In the genomic region with DNA sequence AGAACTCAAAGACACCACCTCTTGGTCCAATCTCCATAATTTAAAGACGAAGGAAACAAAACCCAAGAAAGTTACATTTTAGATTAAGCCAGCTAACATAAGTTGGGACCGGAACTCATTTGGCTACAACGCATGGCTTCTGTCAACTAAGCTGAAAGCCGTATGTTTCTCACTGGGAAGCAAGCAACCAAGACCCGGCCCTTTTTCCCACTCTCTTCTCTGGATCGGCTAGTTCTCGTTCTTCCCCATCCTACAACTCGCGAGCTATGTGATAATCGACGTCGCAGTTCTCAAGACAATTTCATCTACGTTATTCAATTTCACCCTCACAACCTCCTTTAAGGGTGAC, we compare ENCODE assay signal across 8 cellular contexts. TPM values are rescaled to one million over a fixed set of nuclear protein-coding genes. Genes with fewer than 3 reads are reported as not detected.
DNase-seq lines count a peak whose midpoint lies in the region; ATAC-seq, FAIRE-seq and TF ChIP-seq lines count a peak whose summit lies in the region.

No MANE protein-coding gene starts in this region.

- FAIRE-seq in pancreas (lab: Jason Lieb, UNC) (no peak), H54 (lab: Jason Lieb, UNC) (no peak)

- 0% methylated on average over 13 of the region's 13 CpGs for WGBS in pancreas, 2 donors

- no peak for TF ChIP-seq CTCF in AG10803 (conservative IDR thresholded peaks at IDR 0.05; ENCODE audit: low read length)
- no peak for TF ChIP-seq CTCF in pancreas (IDR thresholded peaks at IDR 0.05)

- H3K27ac ChIP-seq in pancreas: peak overlapping the region; percentile 77 to 94 (median 88)

- H3K4me1 ChIP-seq in pancreas: peaks cover 9 to 23% (median 15%) of the 10 kb centered on the region in 3 donors

- no peaks in the 10 kb centered on the region for H3K27me3 ChIP-seq in pancreas

- intact Hi-C loops in pancreas (cut with DNase I): no loop called here

- H3K36me3 ChIP-seq in pancreas: peaks cover 0 to 20% (median 6%) of the 10 kb centered on the region in 3 donors

- H3K4me3 ChIP-seq in AG10803 (ENCODE audit: low read length) (peak overlapping the region; percentile 96), pancreas (peak overlapping the region; percentile 69 to 97 (median 92))

- no peak for TF ChIP-seq POLR2A in H54 (IDR thresholded peaks at IDR 0.05; ENCODE audit: low read depth, low read length)

- no peaks in the 10 kb centered on the region for H3K9me3 ChIP-seq in pancreas

- ATAC-seq in GM21723 (IDR thresholded peaks at IDR 0.05; ENCODE audit: unreplicated experiment) (peak; percentile 1), SK-N-SH treated with all-trans-retinoic acid at 6 μM for 48 hours (peak; percentile 41), pancreas (peak; percentile 4 to 31 (median 6))

- DNase-seq in AG10803 (ENCODE audit: low read depth) (peak; percentile 48), fibroblast of peridontal ligament (ENCODE audit: extremely low read depth) (peak; percentile 59), pancreas (no peak), NCI-H510A treated with DMSO at 0.1 percent for 48 hours (lab: John Stamatoyannopoulos, UW) (no peak), H54 (ENCODE audit: insufficient read length, low spot score) (no peak), NCI-H1930 (lab: John Stamatoyannopoulos, UW) (no peak)

TF ChIP-seq in SK-N-SH treated with all-trans-retinoic acid at 6 μM for 48 hours, 23 proteins besides CTCF, POLR2A, EP300 and RAD21:
- TF ChIP-seq TCF4 (CRISPR knock-in tag; IDR thresholded peaks at IDR 0.05; ENCODE audit: borderline replicate concordance) (no peak), ZC3H10 (CRISPR knock-in tag; IDR thresholded peaks at IDR 0.05) (no peak), TOX (CRISPR knock-in tag; IDR thresholded peaks at IDR 0.05; ENCODE audit: borderline replicate concordance) (no peak), GLIS3 (CRISPR knock-in tag; IDR thresholded peaks at IDR 0.05) (no peak), SNAI2 (CRISPR knock-in tag; IDR thresholded peaks at IDR 0.05) (no peak), OSR1 (CRISPR knock-in tag; IDR thresholded peaks at IDR 0.05) (no peak), ESRRG (CRISPR knock-in tag; IDR thresholded peaks at IDR 0.05) (no peak), ZNF70 (CRISPR knock-in tag; IDR thresholded peaks at IDR 0.05) (no peak), CSDC2 (CRISPR knock-in tag; IDR thresholded peaks at IDR 0.05) (no peak), ISL1 (CRISPR knock-in tag; IDR thresholded peaks at IDR 0.05) (no peak), ZNF8 (CRISPR knock-in tag; IDR thresholded peaks at IDR 0.05) (no peak), ARNTL (CRISPR knock-in tag; IDR thresholded peaks at IDR 0.05; ENCODE audit: borderline replicate concordance, low read depth) (no peak)
- TF ChIP-seq, protein P1, sequence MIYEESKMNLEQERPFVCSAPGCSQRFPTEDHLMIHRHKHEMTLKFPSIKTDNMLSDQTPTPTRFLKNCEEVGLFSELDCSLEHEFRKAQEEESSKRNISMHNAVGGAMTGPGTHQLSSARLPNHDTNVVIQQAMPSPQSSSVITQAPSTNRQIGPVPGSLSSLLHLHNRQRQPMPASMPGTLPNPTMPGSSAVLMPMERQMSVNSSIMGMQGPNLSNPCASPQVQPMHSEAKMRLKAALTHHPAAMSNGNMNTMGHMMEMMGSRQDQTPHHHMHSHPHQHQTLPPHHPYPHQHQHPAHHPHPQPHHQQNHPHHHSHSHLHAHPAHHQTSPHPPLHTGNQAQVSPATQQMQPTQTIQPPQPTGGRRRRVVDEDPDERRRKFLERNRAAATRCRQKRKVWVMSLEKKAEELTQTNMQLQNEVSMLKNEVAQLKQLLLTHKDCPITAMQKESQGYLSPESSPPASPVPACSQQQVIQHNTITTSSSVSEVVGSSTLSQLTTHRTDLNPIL (CRISPR knock-in tag; IDR thresholded peaks at IDR 0.05; ENCODE audit: low read depth): no peak
- TF ChIP-seq, protein P2, sequence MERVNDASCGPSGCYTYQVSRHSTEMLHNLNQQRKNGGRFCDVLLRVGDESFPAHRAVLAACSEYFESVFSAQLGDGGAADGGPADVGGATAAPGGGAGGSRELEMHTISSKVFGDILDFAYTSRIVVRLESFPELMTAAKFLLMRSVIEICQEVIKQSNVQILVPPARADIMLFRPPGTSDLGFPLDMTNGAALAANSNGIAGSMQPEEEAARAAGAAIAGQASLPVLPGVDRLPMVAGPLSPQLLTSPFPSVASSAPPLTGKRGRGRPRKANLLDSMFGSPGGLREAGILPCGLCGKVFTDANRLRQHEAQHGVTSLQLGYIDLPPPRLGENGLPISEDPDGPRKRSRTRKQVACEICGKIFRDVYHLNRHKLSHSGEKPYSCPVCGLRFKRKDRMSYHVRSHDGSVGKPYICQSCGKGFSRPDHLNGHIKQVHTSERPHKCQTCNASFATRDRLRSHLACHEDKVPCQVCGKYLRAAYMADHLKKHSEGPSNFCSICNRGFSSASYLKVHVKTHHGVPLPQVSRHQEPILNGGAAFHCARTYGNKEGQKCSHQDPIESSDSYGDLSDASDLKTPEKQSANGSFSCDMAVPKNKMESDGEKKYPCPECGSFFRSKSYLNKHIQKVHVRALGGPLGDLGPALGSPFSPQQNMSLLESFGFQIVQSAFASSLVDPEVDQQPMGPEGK (CRISPR knock-in tag; IDR thresholded peaks at IDR 0.05; ENCODE audit: borderline replicate concordance): no peak

RNA-seq across cellular contexts. Expression of a gene that starts 0.6 kb away (rescaled TPM):
- 10 to 100 TPM; 57.8 to 92.3 (median 63.0) TPM for total RNA-seq in pancreas
- polyA plus RNA-seq in pancreas: 10 to 100 TPM; 62.6 to 85.3 TPM

RNA-seq across cellular contexts. Expression of a gene that starts 48.4 kb away (rescaled TPM):
- 10 to 100 TPM; 17.6 to 27.3 (median 20.1) TPM for total RNA-seq in pancreas
- 10 to 100 TPM; 13.8 to 25.6 TPM for polyA plus RNA-seq in pancreas

RNA-seq across cellular contexts. Expression of a gene that starts 53.7 kb away (rescaled TPM):
- total RNA-seq in pancreas: 10 to 100 TPM in 5 of 6 donors, 1 to 10 TPM in 1; 8.7 to 15.9 (median 11.5) TPM
- 10 to 100 TPM in 1 of 2 donors, 1 to 10 TPM in 1; 8.2 to 10.9 TPM for polyA plus RNA-seq in pancreas

RNA-seq across cellular contexts. Expression of a gene that starts 57.6 kb away (rescaled TPM):
- total RNA-seq in pancreas: 1 to 10 TPM; 2.0 to 4.3 (median 2.8) TPM
- 1 to 10 TPM; 4.0 to 7.3 TPM for polyA plus RNA-seq in pancreas

Comparison
In these comparisons a context has a peak if more than half of its experiments do, and no peak if none do; other contexts are left out.
1. DNase-seq: peak in AG10803 (single experiment) and fibroblast of peridontal ligament (single experiment); none in pancreas (0 of 6), NCI-H510A treated with DMSO at 0.1 percent for 48 hours (single experiment), H54 (single experiment) and NCI-H1930 (0 of 2).
2. Peak in every context shown above with its lines, with median percentiles within 50 percentile points of each other: ATAC-seq.